In genomic region chr11:122020902-122021301, GRCh38 we compare ENCODE assay signal across 11 cellular contexts.
A peak's percentile ranks its signal among the peaks of the same experiment; 100 is the strongest.
DNase-seq lines count a peak whose midpoint lies in the region; ATAC-seq, FAIRE-seq and TF ChIP-seq lines count a peak whose summit lies in the region.
"Had no signal": no experiment of that assay in that cellular context is flagged by ENCODE, and none has a peak within 500 bp of the region (broad histone marks: within the 10 kb centered on the region; RNA-seq: fewer than 3 reads in every experiment).

No MANE protein-coding gene starts in this region.

- no peaks in the 10 kb centered on the region for H3K36me3 ChIP-seq in adrenal gland (replicated peaks in 1 of 2)
- H3K36me3 ChIP-seq: neutrophil had no signal

- CTCF ChIA-PET in AG04449 (lab: Yijun Ruan, JAX), result interaction anchor here (0.6 to 2.9 kb wide), 7 partner anchors 8 to 366 kb away, joined by 3 to 10 read pairs (median 3); no protein-coding TSS in a partner anchor

- FAIRE-seq in HTR-8/SVneo (lab: Jason Lieb, UNC), result no peak

- TF ChIP-seq CTCF in AG04449 (IDR thresholded peaks at IDR 0.05; ENCODE audit: insufficient read depth, low read length, missing control alignments) (peak; percentile 28), adrenal gland (IDR thresholded peaks at IDR 0.05) (peak in 5 of 6 experiments; percentile 3 to 40 (median 14)), GM20000 (IDR thresholded peaks at IDR 0.05; ENCODE audit: extremely low read depth, missing control alignments) (no peak)

- no peak for TF ChIP-seq POLR2A in adrenal gland (IDR thresholded peaks at IDR 0.05)

- ATAC-seq in HG02610 (IDR thresholded peaks at IDR 0.05; ENCODE audit: unreplicated experiment) (no peak), GM18858 (IDR thresholded peaks at IDR 0.05; ENCODE audit: unreplicated experiment) (no peak)

- POLR2A ChIA-PET in AG04449 (lab: Yijun Ruan, JAX), result no interaction called here

- intact Hi-C loops in adrenal gland (cut with DNase I), result no loop called here

- H3K9me3 ChIP-seq in adrenal gland (replicated peaks in 1 of 3), result no peaks in the 10 kb centered on the region
- H3K9me3 ChIP-seq: neutrophil had no signal

- no peak overlapping the region for H3K27ac ChIP-seq in adrenal gland
- H3K27ac ChIP-seq: neutrophil had no signal

- no peaks in the 10 kb centered on the region for H3K4me1 ChIP-seq in adrenal gland (replicated peaks in 1 of 2)

- WGBS in adrenal gland, 4 donors, result 51 to 74% (median 68%) methylated on average over 2 of the region's 2 CpGs

- DNase-seq in AG04449 (ENCODE audit: low read depth, low spot score) (no peak), HTR-8/SVneo (ENCODE audit: insufficient read length, low spot score) (peak; percentile 23), adrenal gland (no peak), kidney tubule cell (ENCODE audit: low spot score) (peak; percentile 4), GM20000 (ENCODE audit: low spot score) (no peak)
- DNase-seq in activated CD4-positive, CD25-positive, alpha-beta regulatory T cell (lab: John Stamatoyannopoulos, UW), result no peak
- DNase-seq: activated CD4-positive, alpha-beta T cell treated with anti-CD3 and anti-CD28 coated beads, Interleukin-2, amount 10 ng/mL, durations not matched to agents 7 days and 5 days; NCI-H774 had no signal

- H3K4me3 ChIP-seq in AG04449 (ENCODE audit: low read depth, low read length), result no peak overlapping the region
- H3K4me3 ChIP-seq in adrenal gland, result no peak overlapping the region

- no peaks in the 10 kb centered on the region for H3K27me3 ChIP-seq in adrenal gland
- H3K27me3 ChIP-seq: neutrophil had no signal

Comparison
In these comparisons a context has a peak if more than half of its experiments do, and no peak if none do; other contexts are left out.
1. DNase-seq: peak in HTR-8/SVneo (single experiment) and kidney tubule cell (single experiment); none in AG04449 (single experiment), adrenal gland (0 of 7), GM20000 (single experiment) and activated CD4-positive, CD25-positive, alpha-beta regulatory T cell (0 of 4).